ENCODE assay signal across 13 cellular contexts in the genomic region with DNA sequence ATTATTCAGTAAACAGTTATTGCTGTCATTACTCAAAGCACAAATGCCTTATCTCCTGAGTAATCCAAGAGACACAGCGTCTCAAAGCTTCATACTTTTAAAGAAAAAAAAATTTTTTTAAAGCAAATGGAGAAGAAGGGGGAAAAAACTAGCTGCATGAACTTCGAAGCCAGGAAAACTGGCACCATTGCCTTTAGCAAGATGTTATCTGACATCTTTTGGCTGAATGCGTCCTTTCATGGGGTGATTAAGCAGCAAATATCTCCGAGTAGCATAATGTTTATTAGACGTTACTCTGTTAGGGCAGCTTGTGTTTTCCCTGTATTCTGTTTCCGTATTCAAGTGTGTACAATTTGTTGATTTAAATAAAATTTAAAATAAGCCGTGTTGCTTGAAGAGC.
"Had no signal": no experiment of that assay in that cellular context is flagged by ENCODE, and none has a peak within 500 bp of the region (broad histone marks: within the 10 kb centered on the region; RNA-seq: fewer than 3 reads in every experiment).

No MANE protein-coding gene starts in this region.

- H3K9me3 ChIP-seq: ascending aorta, heart left ventricle, mucosa of descending colon, suprapubic skin had no signal

- ATAC-seq: activated naive CD8-positive, alpha-beta T cell treated with anti-CD3 and anti-CD28 coated beads, Interleukin-2, amount 50 U/mL, for 24 hours; effector memory CD8-positive, alpha-beta T cell; heart left ventricle; left colon; mucosa of descending colon; naive thymus-derived CD4-positive, alpha-beta T cell had no signal

- H3K27ac ChIP-seq: ascending aorta, heart left ventricle, suprapubic skin had no signal

- H3K4me1 ChIP-seq: ascending aorta had no signal

- H3K36me3 ChIP-seq: ascending aorta, heart left ventricle, suprapubic skin had no signal

- DNase-seq: activated CD4-positive, alpha-beta T cell treated with anti-CD3 and anti-CD28 coated beads, Interleukin-2, amount 50 U/mL, for 48 hours; activated naive CD4-positive, alpha-beta T cell treated with anti-CD3 and anti-CD28 coated beads for 36 hours; activated naive CD8-positive, alpha-beta T cell treated with anti-CD3 and anti-CD28 coated beads, Interleukin-2, amount 50 U/mL, for 24 hours; dermis blood vessel endothelial cell; effector memory CD8-positive, alpha-beta T cell; heart left ventricle; left colon; mucosa of descending colon; small intestine had no signal

- H3K27me3 ChIP-seq: ascending aorta, heart left ventricle, suprapubic skin had no signal

- H3K4me3 ChIP-seq: ascending aorta, heart left ventricle, lung, mucosa of descending colon, suprapubic skin had no signal
